Comparison of ENCODE assay signal across 19 cellular contexts in the genomic region with DNA sequence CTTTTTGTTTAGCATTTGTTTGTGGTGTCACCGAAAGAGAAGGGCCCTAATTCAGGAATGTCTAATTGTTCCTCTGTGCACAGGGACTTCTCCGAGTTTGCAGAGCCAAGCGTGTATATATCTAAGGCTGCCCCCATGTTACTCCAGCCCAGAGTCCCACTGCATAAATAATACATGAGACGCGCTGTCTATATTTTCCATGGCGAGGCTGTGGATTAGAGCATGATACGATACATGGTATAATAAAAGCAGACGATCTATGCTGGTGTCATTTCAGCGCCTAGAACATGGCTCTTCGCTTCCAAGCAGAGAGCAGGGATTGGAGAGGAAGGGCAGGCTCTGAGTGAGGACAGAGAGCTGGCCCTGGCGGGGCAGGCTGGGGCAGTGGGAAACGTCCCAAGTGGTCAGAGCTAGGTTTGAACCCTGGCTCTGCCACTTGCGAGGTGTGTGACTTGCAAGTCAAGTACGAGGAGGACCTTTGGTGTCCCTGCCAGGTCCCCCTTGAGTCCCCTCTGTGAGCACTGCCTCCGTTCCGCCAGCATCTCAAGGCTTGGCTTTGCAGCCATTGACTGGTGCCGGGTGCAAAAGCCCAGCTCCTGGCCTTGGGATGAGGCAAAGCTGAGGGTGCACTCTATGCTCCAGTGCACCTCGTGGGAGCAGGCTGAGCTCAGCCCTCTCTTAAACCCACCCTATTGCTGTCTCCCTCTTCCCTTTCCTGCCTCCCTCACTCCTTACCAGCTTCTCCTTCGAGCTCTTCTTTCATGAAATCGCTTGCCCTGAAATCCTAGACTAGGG. TPM values are rescaled to one million over a fixed set of nuclear protein-coding genes. Genes with fewer than 3 reads are reported as not detected.
DNase-seq lines count a peak whose midpoint lies in the region; TF ChIP-seq lines count a peak whose summit lies in the region.
"Had no signal": no experiment of that assay in that cellular context is flagged by ENCODE, and none has a peak within 500 bp of the region (broad histone marks: within the 10 kb centered on the region; RNA-seq: fewer than 3 reads in every experiment).

No MANE protein-coding gene starts in this region.

- no peaks in the 10 kb centered on the region for H3K36me3 ChIP-seq in BLaER1 treated with 17β-estradiol and CSF1 and Interleukin-3, amounts not matched to agents 10 nM and 100 nM
- no peaks in the 10 kb centered on the region for H3K36me3 ChIP-seq in NT2/D1 (ENCODE audit: insufficient read depth, insufficient read length, low read length)
- H3K36me3 ChIP-seq in neural progenitor cell, result no peaks in the 10 kb centered on the region
- no peaks in the 10 kb centered on the region for H3K36me3 ChIP-seq in SJCRH30
- H3K36me3 ChIP-seq: BLaER1, HAP-1 had no signal

- H3K27me3 ChIP-seq in BLaER1 treated with 17β-estradiol and CSF1 and Interleukin-3, amounts not matched to agents 10 nM and 100 nM, result no peaks in the 10 kb centered on the region
- H3K27me3 ChIP-seq in NT2/D1 (ENCODE audit: insufficient read depth, insufficient read length), result no peaks in the 10 kb centered on the region
- H3K27me3 ChIP-seq in neural progenitor cell, result no peaks in the 10 kb centered on the region
- peaks cover 31% of the 10 kb centered on the region for H3K27me3 ChIP-seq in SJCRH30
- H3K27me3 ChIP-seq: BLaER1 had no signal

- H3K79me2 ChIP-seq in neural progenitor cell (ENCODE audit: low read depth), result no peaks in the 10 kb centered on the region

- no peak overlapping the region for H2AFZ ChIP-seq in neural progenitor cell (replicated peaks)

- no peak for TF ChIP-seq CTCF in neural progenitor cell (IDR thresholded peaks at IDR 0.05)

- H3K27ac Mint-ChIP-seq in neural progenitor cell, result peak overlapping the region; percentile 47
- H3K27ac Mint-ChIP-seq: B cell; CD4-positive, alpha-beta memory T cell; HFFc6 had no signal

- peak overlapping the region in 3 of 11 experiments; percentile 29 to 69 (median 64); a peak in 6 of 22 replicates for H3K27ac ChIP-seq in BLaER1 treated with 17β-estradiol and CSF1 and Interleukin-3, amounts not matched to agents 10 nM and 100 nM
- H3K27ac ChIP-seq in neural progenitor cell (no peak overlapping the region), SJCRH30 (no peak overlapping the region)
- H3K27ac ChIP-seq: 22Rv1, BLaER1 had no signal

- H3K4me2 ChIP-seq in BLaER1 treated with 17β-estradiol and CSF1 and Interleukin-3, amounts not matched to agents 10 nM and 100 nM, result peak overlapping the region in 9 of 11 experiments; percentile 53 to 96 (median 76); a peak in 18 of 22 replicates
- no peak overlapping the region for H3K4me2 ChIP-seq in neural progenitor cell

- H3K4me3 ChIP-seq in BLaER1 treated with 17β-estradiol and CSF1 and Interleukin-3, amounts not matched to agents 10 nM and 100 nM, result peak overlapping the region in 2 of 10 experiments; percentile 32 to 41; a peak in 2 of 20 replicates
- H3K4me3 ChIP-seq in NT2/D1 (ENCODE audit: insufficient read length, low read depth) (no peak overlapping the region), neural progenitor cell (no peak overlapping the region), SJCRH30 (no peak overlapping the region)
- H3K4me3 ChIP-seq: BLaER1, GM12878, HAP-1 had no signal

- H3K9ac ChIP-seq in BLaER1 treated with 17β-estradiol and CSF1 and Interleukin-3, amounts not matched to agents 10 nM and 100 nM, result peak overlapping the region in 1 of 11 experiments; percentile 18; a peak in 1 of 22 replicates
- H3K9ac ChIP-seq in NT2/D1 (ENCODE audit: insufficient read length, low read depth) (peak overlapping the region; percentile 25), neural progenitor cell (no peak overlapping the region)
- H3K9ac ChIP-seq: BLaER1 had no signal

- no peaks in the 10 kb centered on the region for H3K36me3 Mint-ChIP-seq in neural progenitor cell
- H3K36me3 Mint-ChIP-seq: CD4-positive, alpha-beta memory T cell had no signal

- no peak overlapping the region for H3K4me3 Mint-ChIP-seq in neural progenitor cell
- H3K4me3 Mint-ChIP-seq: B cell; CD4-positive, alpha-beta memory T cell; HFFc6 had no signal

- no peaks in the 10 kb centered on the region for H3F3A ChIP-seq in neural progenitor cell (ENCODE audit: low read depth)

- no peaks in the 10 kb centered on the region for H4K20me1 ChIP-seq in BLaER1 treated with 17β-estradiol and CSF1 and Interleukin-3, amounts not matched to agents 10 nM and 100 nM
- H4K20me1 ChIP-seq in neural progenitor cell (ENCODE audit: low read depth), result no peaks in the 10 kb centered on the region
- H4K20me1 ChIP-seq: BLaER1 had no signal

- H3K4me1 Mint-ChIP-seq in neural progenitor cell, result peaks cover 56% of the 10 kb centered on the region
- H3K4me1 Mint-ChIP-seq: B cell; CD4-positive, alpha-beta memory T cell had no signal

- H3K27me3 Mint-ChIP-seq in neural progenitor cell (ENCODE audit: insufficient read depth, low read depth), result peaks cover 7% of the 10 kb centered on the region

- H3K9me3 ChIP-seq in BLaER1 treated with 17β-estradiol and CSF1 and Interleukin-3, amounts not matched to agents 10 nM and 100 nM (replicated peaks in 1 of 11), result no peaks in the 10 kb centered on the region
- H3K9me3 ChIP-seq in NT2/D1 (ENCODE audit: insufficient read depth, low read length) (no peaks in the 10 kb centered on the region), neural progenitor cell (ENCODE audit: low read depth) (no peaks in the 10 kb centered on the region), SJCRH30 (replicated peaks) (no peaks in the 10 kb centered on the region)
- H3K9me3 ChIP-seq: BLaER1, Caco-2, HAP-1 had no signal

- H3K9me3 Mint-ChIP-seq in neural progenitor cell, result no peaks in the 10 kb centered on the region
- H3K9me3 Mint-ChIP-seq: CD4-positive, alpha-beta memory T cell; HFFc6 had no signal

- H3K4me1 ChIP-seq in BLaER1 treated with 17β-estradiol and CSF1 and Interleukin-3, amounts not matched to agents 10 nM and 100 nM, result peaks cover 15 to 41% (median 27%) of the 10 kb centered on the region in 10 experiments
- H3K4me1 ChIP-seq in NT2/D1 (ENCODE audit: insufficient read depth, insufficient read length) (peaks cover 7% of the 10 kb centered on the region), neural progenitor cell (peaks cover 19% of the 10 kb centered on the region), SJCRH30 (no peaks in the 10 kb centered on the region)
- H3K4me1 ChIP-seq: Caco-2, HAP-1 had no signal

- DNase-seq in NT2/D1 (ENCODE audit: low read depth, low spot score) (no peak), neural progenitor cell (ENCODE audit: low spot score) (no peak), T-helper 2 cell (no peak), SJCRH30 (no peak), SHP77 treated with DMSO at 0.1 percent for 48 hours (lab: John Stamatoyannopoulos, UW) (no peak)
- DNase-seq: CD4-positive, alpha-beta memory T cell; DMS 273 treated with DMSO at 0.1 percent for 48 hours; DMS79; EL; GDM1; GOT3; HFFc6 had no signal

RNA-seq across cellular contexts. Expression of gene LAMC3, which starts 29.2 kb away (rescaled TPM):
- 0.03 TPM in 1 of 2 replicates, not detected in the other for total RNA-seq in neural progenitor cell (ENCODE audit: low replicate concordance)
- total RNA-seq in SJCRH30 (2014; rRNA removed; shearing (Covaris generic)), result not detected in 2 replicates
- total RNA-seq: HFFc6 had no signal

RNA-seq across cellular contexts. Expression of gene FIBCD1, which starts 40.7 kb away (rescaled TPM):
- 1.8 and 7.2 TPM in 2 replicates for total RNA-seq in neural progenitor cell (ENCODE audit: low replicate concordance)
- 2.8 TPM in 1 of 2 replicates, not detected in the other for total RNA-seq in SJCRH30 (2014; rRNA removed; shearing (Covaris generic))
- total RNA-seq: B cell; Caco-2; CD4-positive, alpha-beta memory T cell had no signal
